In the genomic region with DNA sequence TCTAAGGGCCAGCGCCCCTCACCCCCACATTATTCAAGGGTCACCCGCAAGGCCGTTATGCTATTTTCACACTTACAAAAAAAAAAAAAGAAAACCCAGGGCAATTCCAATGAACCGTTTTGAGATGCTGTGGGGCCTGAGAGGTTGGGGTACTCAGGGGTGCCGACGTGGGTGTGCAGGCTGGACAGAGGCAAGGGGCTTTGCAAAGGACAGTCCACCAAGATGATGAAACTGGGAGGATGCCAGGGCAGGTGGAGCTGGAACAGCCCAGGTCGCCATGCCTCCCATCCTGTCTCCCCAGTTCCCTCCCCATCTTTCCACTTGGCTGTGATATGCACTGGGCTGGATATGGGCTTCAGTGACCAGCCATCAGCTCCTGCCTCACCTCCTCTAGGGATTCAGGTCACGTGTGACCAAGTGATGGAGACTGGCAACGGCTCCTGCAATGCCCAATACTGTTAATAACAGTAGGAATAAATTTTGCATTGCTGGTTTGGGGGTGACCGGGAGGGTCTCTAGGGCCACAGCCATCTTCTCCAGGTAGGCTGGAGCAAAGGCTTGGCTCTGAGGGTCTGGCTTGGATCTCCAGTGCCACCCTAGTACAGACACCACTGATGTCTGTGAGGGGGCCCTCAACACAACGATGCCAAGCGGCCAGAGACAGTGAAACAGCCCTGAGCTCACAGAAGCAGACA, we compare ENCODE assay signal across 2 cellular contexts.
TF ChIP-seq lines count a peak whose summit lies in the region.

No MANE protein-coding gene starts in this region.

TF ChIP-seq in HepG2, 621 proteins besides CTCF, POLR2A, EP300 and RAD21:
- TF ChIP-seq, protein P1, sequence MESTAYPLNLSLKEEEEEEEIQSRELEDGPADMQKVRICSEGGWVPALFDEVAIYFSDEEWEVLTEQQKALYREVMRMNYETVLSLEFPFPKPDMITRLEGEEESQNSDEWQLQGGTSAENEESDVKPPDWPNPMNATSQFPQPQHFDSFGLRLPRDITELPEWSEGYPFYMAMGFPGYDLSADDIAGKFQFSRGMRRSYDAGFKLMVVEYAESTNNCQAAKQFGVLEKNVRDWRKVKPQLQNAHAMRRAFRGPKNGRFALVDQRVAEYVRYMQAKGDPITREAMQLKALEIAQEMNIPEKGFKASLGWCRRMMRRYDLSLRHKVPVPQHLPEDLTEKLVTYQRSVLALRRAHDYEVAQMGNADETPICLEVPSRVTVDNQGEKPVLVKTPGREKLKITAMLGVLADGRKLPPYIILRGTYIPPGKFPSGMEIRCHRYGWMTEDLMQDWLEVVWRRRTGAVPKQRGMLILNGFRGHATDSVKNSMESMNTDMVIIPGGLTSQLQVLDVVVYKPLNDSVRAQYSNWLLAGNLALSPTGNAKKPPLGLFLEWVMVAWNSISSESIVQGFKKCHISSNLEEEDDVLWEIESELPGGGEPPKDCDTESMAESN (CRISPR knock-in tag; conservative IDR thresholded peaks at IDR 0.05) = no peak
- TF ChIP-seq RFX3 (CRISPR knock-in tag; IDR thresholded peaks at IDR 0.05) = no peak
- TF ChIP-seq KLF6 (CRISPR knock-in tag; IDR thresholded peaks at IDR 0.05) = no peak
- TF ChIP-seq ZNF670 (CRISPR knock-in tag; IDR thresholded peaks at IDR 0.05; ENCODE audit: borderline replicate concordance) = no peak
- no peak for TF ChIP-seq SATB2 (CRISPR knock-in tag; IDR thresholded peaks at IDR 0.05)
- TF ChIP-seq ZNF317 (CRISPR knock-in tag; IDR thresholded peaks at IDR 0.05) = no peak
- TF ChIP-seq IRF2 (CRISPR knock-in tag; IDR thresholded peaks at IDR 0.05) = no peak
- TF ChIP-seq, protein P2, sequence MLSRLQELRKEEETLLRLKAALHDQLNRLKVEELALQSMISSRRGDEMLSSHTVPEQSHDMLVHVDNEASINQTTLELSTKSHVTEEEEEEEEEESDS (CRISPR knock-in tag; IDR thresholded peaks at IDR 0.05; ENCODE audit: borderline replicate concordance) = no peak
- no peak for TF ChIP-seq TGIF2 (CRISPR knock-in tag; IDR thresholded peaks at IDR 0.05)
- TF ChIP-seq BRD4 (CRISPR knock-in tag; IDR thresholded peaks at IDR 0.05) = no peak
- TF ChIP-seq SOX13 (IDR thresholded peaks at IDR 0.05) = no peak
- no peak for TF ChIP-seq SOX13 (CRISPR knock-in tag; conservative IDR thresholded peaks at IDR 0.05 in 1 of 2, IDR thresholded peaks at IDR 0.05 in 1 of 2)

TF ChIP-seq in H1, 55 proteins besides CTCF, POLR2A, EP300 and RAD21:
- TF ChIP-seq BRCA1 (IDR thresholded peaks at IDR 0.05; ENCODE audit: low read depth, low read length) = no peak
- TF ChIP-seq, protein P3, sequence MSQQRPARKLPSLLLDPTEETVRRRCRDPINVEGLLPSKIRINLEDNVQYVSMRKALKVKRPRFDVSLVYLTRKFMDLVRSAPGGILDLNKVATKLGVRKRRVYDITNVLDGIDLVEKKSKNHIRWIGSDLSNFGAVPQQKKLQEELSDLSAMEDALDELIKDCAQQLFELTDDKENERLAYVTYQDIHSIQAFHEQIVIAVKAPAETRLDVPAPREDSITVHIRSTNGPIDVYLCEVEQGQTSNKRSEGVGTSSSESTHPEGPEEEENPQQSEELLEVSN (IDR thresholded peaks at IDR 0.05) = no peak
- no peak for TF ChIP-seq TEAD4 (IDR thresholded peaks at IDR 0.05; ENCODE audit: low read depth, low read length)
- TF ChIP-seq SIRT6 (IDR thresholded peaks at IDR 0.05; ENCODE audit: low read length) = no peak
- no peak for TF ChIP-seq RBBP5 (IDR thresholded peaks at IDR 0.05; ENCODE audit: borderline replicate concordance, low read depth, low read length)
- no peak for TF ChIP-seq CBX8 (IDR thresholded peaks at IDR 0.05; ENCODE audit: borderline replicate concordance, low read depth, low read length)
- TF ChIP-seq POLR2AphosphoS5 (IDR thresholded peaks at IDR 0.05; ENCODE audit: low read depth, low read length) = no peak
- no peak for TF ChIP-seq CHD2 (IDR thresholded peaks at IDR 0.05; ENCODE audit: low read length)
- TF ChIP-seq FOSL1 (IDR thresholded peaks at IDR 0.05; ENCODE audit: insufficient read depth, low read depth, low read length) = no peak
- TF ChIP-seq SP1 (IDR thresholded peaks at IDR 0.05; ENCODE audit: low read depth, low read length) = no peak
- TF ChIP-seq SUZ12 (IDR thresholded peaks at IDR 0.05; ENCODE audit: low read length) = no peak
- TF ChIP-seq JUN (IDR thresholded peaks at IDR 0.05; ENCODE audit: low read depth, low read length) = no peak
- TF ChIP-seq BCL11A (IDR thresholded peaks at IDR 0.05; ENCODE audit: low read depth in 2 of 2, low read length in 2 of 2) = no peak
